25 cellular contexts compared by ENCODE assay signal in the genomic region with DNA sequence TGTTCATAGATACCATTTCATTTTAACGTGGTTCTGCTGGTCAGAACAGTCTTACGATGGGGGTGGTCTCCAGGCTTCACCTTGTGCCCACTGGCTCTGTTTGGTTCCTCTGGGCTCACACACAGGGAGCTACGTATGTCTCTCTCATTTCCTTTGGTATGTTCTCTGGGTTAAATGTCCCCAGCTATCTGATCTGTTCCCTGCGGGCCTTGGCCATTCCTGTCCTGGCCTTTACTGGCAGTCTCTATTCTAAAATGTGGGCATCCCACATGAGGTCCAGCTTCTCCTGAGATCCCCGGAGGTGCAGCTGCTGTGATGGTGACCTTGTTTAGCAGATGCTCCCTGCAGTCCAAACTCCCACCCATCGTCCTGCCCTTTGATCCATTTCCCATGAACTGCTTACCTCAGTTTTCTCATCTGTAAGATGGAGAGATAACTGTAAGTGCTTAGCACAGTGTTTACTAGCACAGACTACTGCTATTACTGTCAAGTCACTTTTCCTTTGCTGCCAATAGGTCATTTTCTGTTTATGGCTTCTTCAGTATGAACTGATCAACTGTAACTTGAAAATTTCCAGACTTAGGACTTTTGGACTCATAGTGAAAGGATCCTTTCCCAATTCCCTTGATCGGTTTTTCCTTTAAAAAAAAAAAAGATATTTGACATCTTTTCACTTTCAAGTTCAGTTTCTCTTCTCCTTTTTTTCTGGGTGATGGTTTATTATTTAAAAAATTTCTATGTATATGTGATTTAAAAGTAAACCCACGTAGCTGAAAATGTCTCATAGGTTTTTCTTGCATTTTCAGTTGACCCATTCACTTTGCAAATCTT.
DNase-seq lines count a peak whose midpoint lies in the region; ATAC-seq, FAIRE-seq and TF ChIP-seq lines count a peak whose summit lies in the region.
"Had no signal": no experiment of that assay in that cellular context is flagged by ENCODE, and none has a peak within 500 bp of the region (broad histone marks: within the 10 kb centered on the region; RNA-seq: fewer than 3 reads in every experiment).

No MANE protein-coding gene starts in this region.

- peak overlapping the region; percentile 51 for H3K27ac Mint-ChIP-seq in activated T-helper 1 cell treated with anti-CD3 and anti-CD28 coated beads, Interleukin-12 subunit alpha, Interleukin-12 subunit beta, Interleukin-2, Interleukin-4 antibody, amounts not matched to agents 30 ng/mL and 10 ng/mL and 1 ng/mL, durations not matched to agents 14 hours and 24 hours and 36 hours
- peak overlapping the region; percentile 62 for H3K27ac Mint-ChIP-seq in stimulated activated memory B cell treated with anti-CD40 and anti-IgM and Interleukin-4, amounts not matched to agents 10 μg/mL and 1 μg/mL and 100 μg/mL, for 72 hours
- H3K27ac Mint-ChIP-seq: activated CD4-positive, alpha-beta T cell treated with anti-CD3 and anti-CD28 coated beads, Interleukin-2, amount 10 ng/mL, durations not matched to agents 7 days and 5 days; activated naive CD8-positive, alpha-beta T cell treated with anti-CD3 and anti-CD28 coated beads, Interleukin-2, amount 10 ng/mL, durations not matched to agents 7 days and 5 days; type B pancreatic cell had no signal

- H3K4me1 Mint-ChIP-seq in activated T-helper 1 cell treated with anti-CD3 and anti-CD28 coated beads, Interleukin-12 subunit alpha, Interleukin-12 subunit beta, Interleukin-2, Interleukin-4 antibody, amounts not matched to agents 30 ng/mL and 10 ng/mL and 1 ng/mL, durations not matched to agents 14 hours and 24 hours and 36 hours (ENCODE audit: low read depth): peaks cover 42% of the 10 kb centered on the region
- peaks cover 29% of the 10 kb centered on the region for H3K4me1 Mint-ChIP-seq in stimulated activated memory B cell treated with anti-CD40 and anti-IgM and Interleukin-4, amounts not matched to agents 10 μg/mL and 1 μg/mL and 100 μg/mL, for 72 hours

- no peaks in the 10 kb centered on the region for H3K4me1 ChIP-seq in HEK293 (ENCODE audit: control insufficient read depth, insufficient read depth, low read length)
- H3K4me1 ChIP-seq: parathyroid adenoma had no signal

- ATAC-seq in stimulated activated memory B cell treated with anti-CD40 and anti-IgM and Interleukin-4, amounts not matched to agents 10 μg/mL and 1 μg/mL and 100 μg/mL, for 72 hours: peak; percentile 71
- ATAC-seq in GM18861 (IDR thresholded peaks at IDR 0.05; ENCODE audit: unreplicated experiment) (no peak), GM19463 (IDR thresholded peaks at IDR 0.05; ENCODE audit: unreplicated experiment) (no peak)
- ATAC-seq: natural killer cell treated with Interleukin-12 subunit alpha and Interleukin-12 subunit beta and Interleukin-15 and Interleukin-18, amount 100 ng/mL, for 72 hours; right cardiac atrium; SK-N-SH treated with all-trans-retinoic acid at 6 μM for 48 hours had no signal

- H3K36me3 Mint-ChIP-seq in activated T-helper 1 cell treated with anti-CD3 and anti-CD28 coated beads, Interleukin-12 subunit alpha, Interleukin-12 subunit beta, Interleukin-2, Interleukin-4 antibody, amounts not matched to agents 30 ng/mL and 10 ng/mL and 1 ng/mL, durations not matched to agents 14 hours and 24 hours and 36 hours (ENCODE audit: low read depth): peaks cover 42% of the 10 kb centered on the region
- H3K36me3 Mint-ChIP-seq in stimulated activated memory B cell treated with anti-CD40 and anti-IgM and Interleukin-4, amounts not matched to agents 10 μg/mL and 1 μg/mL and 100 μg/mL, for 72 hours: peaks cover 13% of the 10 kb centered on the region
- H3K36me3 Mint-ChIP-seq: type B pancreatic cell had no signal

- TF ChIP-seq CTCF in HEK293 (tag by site-specific recombination; IDR thresholded peaks at IDR 0.05): no peak

- H3K4me3 Mint-ChIP-seq in activated T-helper 1 cell treated with anti-CD3 and anti-CD28 coated beads, Interleukin-12 subunit alpha, Interleukin-12 subunit beta, Interleukin-2, Interleukin-4 antibody, amounts not matched to agents 30 ng/mL and 10 ng/mL and 1 ng/mL, durations not matched to agents 14 hours and 24 hours and 36 hours: no peak overlapping the region
- H3K4me3 Mint-ChIP-seq in stimulated activated memory B cell treated with anti-CD40 and anti-IgM and Interleukin-4, amounts not matched to agents 10 μg/mL and 1 μg/mL and 100 μg/mL, for 72 hours: no peak overlapping the region
- H3K4me3 Mint-ChIP-seq: activated CD4-positive, alpha-beta T cell treated with anti-CD3 and anti-CD28 coated beads, Interleukin-2, amount 10 ng/mL, durations not matched to agents 7 days and 5 days; activated naive CD8-positive, alpha-beta T cell treated with anti-CD3 and anti-CD28 coated beads, Interleukin-2, amount 10 ng/mL, durations not matched to agents 7 days and 5 days; natural killer cell treated with Interleukin-12 subunit alpha and Interleukin-12 subunit beta and Interleukin-15 and Interleukin-18, amount 100 ng/mL, for 72 hours; type B pancreatic cell had no signal

- peak; percentile 38 for DNase-seq in activated effector memory CD4-positive, alpha-beta T cell treated with anti-CD3 and anti-CD28 coated beads, Interleukin-2, amount 50 U/mL, for 16 hours
- no peak for DNase-seq in activated effector memory CD4-positive, alpha-beta T cell treated with Interleukin-2 at 50 U/mL for 16 hours
- DNase-seq in activated T-helper 1 cell treated with anti-CD3 and anti-CD28 coated beads, Interleukin-12 subunit alpha, Interleukin-12 subunit beta, Interleukin-2, Interleukin-4 antibody, amounts not matched to agents 30 ng/mL and 10 ng/mL and 1 ng/mL, durations not matched to agents 14 hours and 24 hours and 36 hours (ENCODE audit: low spot score): no peak
- DNase-seq in HTR-8/SVneo (ENCODE audit: insufficient read length, low spot score): no peak
- DNase-seq: ACHN; activated CD4-positive, alpha-beta T cell treated with anti-CD3 and anti-CD28 coated beads, Interleukin-2, amount 10 ng/mL, durations not matched to agents 7 days and 5 days; activated naive CD8-positive, alpha-beta T cell treated with anti-CD3 and anti-CD28 coated beads, Interleukin-2, amount 10 ng/mL, durations not matched to agents 7 days and 5 days; cortex of kidney; DMS53; kidney; NCI-H1436 treated with DMSO at 0.1 percent for 48 hours; NCI-H2107; NCI-H774; right cardiac atrium; stimulated activated CD4-positive, alpha-beta T cell treated with anti-CD3 and anti-CD28 coated beads, Interleukin-2, amount 100 ng/mL, for 48 hours had no signal

- CTCF ChIA-PET in HEK293 (lab: Yijun Ruan, JAX): interaction anchor here (0.6 kb wide), 2 partner anchors 10 to 133 kb away, joined by 3 to 4 read pairs; no protein-coding TSS in a partner anchor

- H3K27me3 Mint-ChIP-seq in activated T-helper 1 cell treated with anti-CD3 and anti-CD28 coated beads, Interleukin-12 subunit alpha, Interleukin-12 subunit beta, Interleukin-2, Interleukin-4 antibody, amounts not matched to agents 30 ng/mL and 10 ng/mL and 1 ng/mL, durations not matched to agents 14 hours and 24 hours and 36 hours (ENCODE audit: insufficient read depth): no peaks in the 10 kb centered on the region
- no peaks in the 10 kb centered on the region for H3K27me3 Mint-ChIP-seq in stimulated activated memory B cell treated with anti-CD40 and anti-IgM and Interleukin-4, amounts not matched to agents 10 μg/mL and 1 μg/mL and 100 μg/mL, for 72 hours
- H3K27me3 Mint-ChIP-seq: activated CD4-positive, alpha-beta T cell treated with anti-CD3 and anti-CD28 coated beads, Interleukin-2, amount 10 ng/mL, durations not matched to agents 7 days and 5 days; activated naive CD8-positive, alpha-beta T cell treated with anti-CD3 and anti-CD28 coated beads, Interleukin-2, amount 10 ng/mL, durations not matched to agents 7 days and 5 days; natural killer cell treated with Interleukin-12 subunit alpha and Interleukin-12 subunit beta and Interleukin-15 and Interleukin-18, amount 100 ng/mL, for 72 hours; type B pancreatic cell had no signal

- POLR2A ChIA-PET in HEK293 (lab: Yijun Ruan, JAX): no interaction called here

- intact Hi-C loops in activated T-helper 1 cell treated with anti-CD3 and anti-CD28 coated beads, Interleukin-12 subunit alpha, Interleukin-12 subunit beta, Interleukin-2, Interleukin-4 antibody, amounts not matched to agents 30 ng/mL and 10 ng/mL and 1 ng/mL, durations not matched to agents 14 hours and 24 hours and 36 hours (cut with micrococcal nuclease): loop anchor here (1.0 to 2.0 kb wide), 2 partner anchors 16 to 24 kb away; no protein-coding TSS in a partner anchor

- H3K4me3 ChIP-seq in HEK293 (ENCODE audit: low read depth, low read length): no peak overlapping the region

- no peak overlapping the region for H3K27ac ChIP-seq in HEK293 (ENCODE audit: extremely low read depth, low read depth, low read length)
- H3K27ac ChIP-seq: parathyroid adenoma had no signal

- H3K9me3 Mint-ChIP-seq in activated T-helper 1 cell treated with anti-CD3 and anti-CD28 coated beads, Interleukin-12 subunit alpha, Interleukin-12 subunit beta, Interleukin-2, Interleukin-4 antibody, amounts not matched to agents 30 ng/mL and 10 ng/mL and 1 ng/mL, durations not matched to agents 14 hours and 24 hours and 36 hours: no peaks in the 10 kb centered on the region
- peaks cover 4% of the 10 kb centered on the region for H3K9me3 Mint-ChIP-seq in stimulated activated memory B cell treated with anti-CD40 and anti-IgM and Interleukin-4, amounts not matched to agents 10 μg/mL and 1 μg/mL and 100 μg/mL, for 72 hours
- H3K9me3 Mint-ChIP-seq: activated naive CD8-positive, alpha-beta T cell treated with anti-CD3 and anti-CD28 coated beads, Interleukin-2, amount 10 ng/mL, durations not matched to agents 7 days and 5 days; natural killer cell treated with Interleukin-12 subunit alpha and Interleukin-12 subunit beta and Interleukin-15 and Interleukin-18, amount 100 ng/mL, for 72 hours; type B pancreatic cell had no signal

- no peaks in the 10 kb centered on the region for H3K36me3 ChIP-seq in HEK293 (ENCODE audit: control insufficient read depth in 2 of 2, insufficient read depth in 1 of 2, low read length in 2 of 2)

- no peaks in the 10 kb centered on the region for H3K9me3 ChIP-seq in HEK293 (ENCODE audit: control insufficient read depth, insufficient read depth, low read depth, low read length)

- FAIRE-seq in HTR-8/SVneo (lab: Jason Lieb, UNC): no peak
- FAIRE-seq: astrocyte, G401.6, kidney had no signal

TF ChIP-seq in HEK293, 187 proteins besides CTCF, POLR2A, EP300 and RAD21:
- TF ChIP-seq PRDM1 (tag by site-specific recombination; IDR thresholded peaks at IDR 0.05): peak; percentile 14; the same call in 1 of the 2 replicates
- no peak for TF ChIP-seq ZNF184 (tag by site-specific recombination; IDR thresholded peaks at IDR 0.05)
